ENCODE assay signal across 11 cellular contexts in the genomic region with DNA sequence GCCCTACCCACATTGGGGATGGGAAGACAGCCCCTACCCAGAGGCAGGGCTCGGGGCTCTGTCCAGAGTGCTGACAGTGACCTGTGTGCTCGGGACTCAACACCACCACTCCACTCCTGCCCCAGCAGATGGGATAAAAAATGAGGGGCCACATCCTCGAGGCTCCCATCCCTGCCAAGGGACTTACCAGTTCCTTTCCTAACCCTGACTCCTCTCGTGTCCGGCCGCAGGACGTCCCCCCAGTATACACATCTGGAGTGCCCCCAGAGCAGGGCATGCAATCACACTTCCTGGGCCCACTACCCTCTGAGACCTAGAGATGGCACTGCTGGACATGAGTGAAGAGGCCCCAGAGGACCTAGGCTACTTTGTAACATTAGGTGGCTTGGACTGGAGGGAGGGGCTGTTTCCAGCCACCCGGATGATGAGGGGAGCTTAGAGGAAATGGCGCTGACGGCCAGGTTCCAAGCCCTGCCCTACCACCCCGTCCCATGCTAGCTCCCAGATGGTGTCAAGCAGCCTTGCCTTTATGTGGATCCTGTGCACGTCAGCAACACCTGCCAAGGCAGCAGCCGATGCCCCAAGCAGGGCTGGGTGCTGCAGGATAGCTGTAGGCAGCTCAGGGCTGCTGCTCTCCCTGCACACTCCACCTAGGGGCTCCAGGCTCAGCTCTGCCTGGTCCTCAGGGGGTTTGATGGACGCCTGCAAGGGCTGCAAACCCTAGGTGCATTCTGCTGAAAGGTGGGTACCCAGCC.
DNase-seq lines count a peak whose midpoint lies in the region; ATAC-seq and TF ChIP-seq lines count a peak whose summit lies in the region.
"Had no signal": no experiment of that assay in that cellular context is flagged by ENCODE, and none has a peak within 500 bp of the region (broad histone marks: within the 10 kb centered on the region; RNA-seq: fewer than 3 reads in every experiment).

No MANE protein-coding gene starts in this region.

- ATAC-seq in activated CD4-positive, alpha-beta T cell treated with anti-CD3 and anti-CD28 coated beads for 36 hours: peak; percentile 18
- ATAC-seq in gastroesophageal sphincter (peak; percentile 26), HG02938 (IDR thresholded peaks at IDR 0.05; ENCODE audit: unreplicated experiment) (no peak), GM19023 (IDR thresholded peaks at IDR 0.05; ENCODE audit: unreplicated experiment) (no peak)
- ATAC-seq in stimulated activated naive B cell treated with anti-CD40 and anti-IgM and Interleukin-4, amounts not matched to agents 10 μg/mL and 1 μg/mL and 100 μg/mL, for 72 hours (replicated peaks): peak; percentile 31 to 34

- H3K9me3 ChIP-seq in OCI-LY7 (ENCODE audit: low read length) (no peaks in the 10 kb centered on the region), gastroesophageal sphincter (no peaks in the 10 kb centered on the region)

- DNase-seq in activated CD4-positive, alpha-beta T cell treated with anti-CD3 and anti-CD28 coated beads for 36 hours: no peak
- no peak for DNase-seq in activated CD4-positive, alpha-beta T cell treated with anti-CD3 and anti-CD28 coated beads, Interleukin-2, amount 50 U/mL, for 4 hours
- peak; percentile 18 for DNase-seq in OCI-LY7 (ENCODE audit: low spot score)
- no peak for DNase-seq in stimulated activated naive B cell treated with anti-CD40 and anti-IgM and Interleukin-4, amounts not matched to agents 10 μg/mL and 1 μg/mL and 100 μg/mL, for 72 hours
- no peak for DNase-seq in C1 segment of cervical spinal cord (lab: John Stamatoyannopoulos, UW)
- DNase-seq: activated T-cell treated with anti-CD3 and anti-CD28 coated beads, Interleukin-2, amount 50 U/mL, for 24 hours; CD4-positive, CD25-positive, alpha-beta regulatory T cell; PC-9 had no signal

- H3K4me3 Mint-ChIP-seq in activated CD4-positive, alpha-beta T cell treated with anti-CD3 and anti-CD28 coated beads for 36 hours: no peak overlapping the region
- H3K4me3 Mint-ChIP-seq in stimulated activated naive B cell treated with anti-CD40 and anti-IgM and Interleukin-4, amounts not matched to agents 10 μg/mL and 1 μg/mL and 100 μg/mL, for 72 hours: no peak overlapping the region
- H3K4me3 Mint-ChIP-seq: activated T-cell treated with anti-CD3 and anti-CD28 coated beads, Interleukin-2, amount 50 U/mL, for 24 hours; CD4-positive, CD25-positive, alpha-beta regulatory T cell had no signal

- intact Hi-C loops in activated CD4-positive, alpha-beta T cell treated with anti-CD3 and anti-CD28 coated beads for 36 hours (cut with DNase I, micrococcal nuclease): no loop called here
- intact Hi-C loops in OCI-LY7 (cut with micrococcal nuclease; ENCODE audit: unreplicated experiment): loop anchor here (2.0 kb wide), 1 partner anchor 49 kb away; no protein-coding TSS in a partner anchor

- H3K36me3 ChIP-seq in OCI-LY7 (ENCODE audit: insufficient read depth, low read length): peaks cover 3% of the 10 kb centered on the region; the same call in 1 of the 2 replicates
- H3K36me3 ChIP-seq in gastroesophageal sphincter: peaks cover 0 to 43% of the 10 kb centered on the region in 2 donors

- H3K27me3 Mint-ChIP-seq in activated CD4-positive, alpha-beta T cell treated with anti-CD3 and anti-CD28 coated beads for 36 hours: peaks cover 2% of the 10 kb centered on the region
- peaks cover 3 to 10% of the 10 kb centered on the region in 2 donors for H3K27me3 Mint-ChIP-seq in stimulated activated naive B cell treated with anti-CD40 and anti-IgM and Interleukin-4, amounts not matched to agents 10 μg/mL and 1 μg/mL and 100 μg/mL, for 72 hours

- H3K27me3 ChIP-seq in gastroesophageal sphincter: peaks cover 3% of the 10 kb centered on the region

- WGBS in gastroesophageal sphincter (ENCODE audit: low coverage in 1 of 2), 2 donors: 35% methylated on average over 5 of the region's 14 CpGs; no CpG with 5 or more reads in 1 of the 2 donors

- H3K4me3 ChIP-seq in OCI-LY7 (ENCODE audit: low read depth, low read length, poor library complexity, severe bottlenecking) (no peak overlapping the region), gastroesophageal sphincter (no peak overlapping the region)
- H3K4me3 ChIP-seq: PC-9 had no signal

- CTCF ChIA-PET in activated CD4-positive, alpha-beta T cell treated with anti-CD3 and anti-CD28 coated beads for 36 hours (lab: Charles Lee): interaction anchor here (0.7 kb wide), 1 partner anchor 360 kb away, joined by 3 read pairs; no protein-coding TSS in a partner anchor
- CTCF ChIA-PET in OCI-LY7 (lab: Charles Lee; ENCODE audit: unreplicated experiment): interaction anchor here (0.8 kb wide), 1 partner anchor 9 kb away, joined by 3 read pairs; no protein-coding TSS in a partner anchor

- H3K27ac ChIP-seq in OCI-LY7 (ENCODE audit: low read depth, low read length, poor library complexity, severe bottlenecking): no peak overlapping the region
- H3K27ac ChIP-seq in gastroesophageal sphincter: no peak overlapping the region
- H3K27ac ChIP-seq: PC-9 had no signal

- TF ChIP-seq CTCF in OCI-LY7 (conservative IDR thresholded peaks at IDR 0.05; ENCODE audit: low read length) (0 out of 2 replicates have a peak, but pooled peaks have one; percentile 33), gastroesophageal sphincter (IDR thresholded peaks at IDR 0.05) (no peak)

- no peaks in the 10 kb centered on the region for H3K9me2 ChIP-seq in OCI-LY7 (ENCODE audit: insufficient read depth, low read length)

- BruUV-seq in OCI-LY7 (replicated peaks; lab: Mats Ljungman, UMichigan): no TSS peak

- no peaks in the 10 kb centered on the region for H3K4me1 Mint-ChIP-seq in activated CD4-positive, alpha-beta T cell treated with anti-CD3 and anti-CD28 coated beads for 36 hours
- H3K4me1 Mint-ChIP-seq in stimulated activated naive B cell treated with anti-CD40 and anti-IgM and Interleukin-4, amounts not matched to agents 10 μg/mL and 1 μg/mL and 100 μg/mL, for 72 hours: no peaks in the 10 kb centered on the region

- no peaks in the 10 kb centered on the region for H3K79me2 ChIP-seq in OCI-LY7 (ENCODE audit: insufficient read depth, low read depth, low read length)

- TF ChIP-seq POLR2A in gastroesophageal sphincter (IDR thresholded peaks at IDR 0.05): no peak

- H3K36me3 Mint-ChIP-seq in activated CD4-positive, alpha-beta T cell treated with anti-CD3 and anti-CD28 coated beads for 36 hours (ENCODE audit: low read depth): no peaks in the 10 kb centered on the region
- peaks cover 15 to 20% of the 10 kb centered on the region in 2 donors for H3K36me3 Mint-ChIP-seq in stimulated activated naive B cell treated with anti-CD40 and anti-IgM and Interleukin-4, amounts not matched to agents 10 μg/mL and 1 μg/mL and 100 μg/mL, for 72 hours

- H3K4me1 ChIP-seq in OCI-LY7 (ENCODE audit: insufficient read depth, low read length, poor library complexity, severe bottlenecking) (no peaks in the 10 kb centered on the region), gastroesophageal sphincter (no peaks in the 10 kb centered on the region)

- H2AFZ ChIP-seq in OCI-LY7 (ENCODE audit: low read length): no peak overlapping the region
- H2AFZ ChIP-seq: PC-9 had no signal

- H3K9me3 Mint-ChIP-seq in activated CD4-positive, alpha-beta T cell treated with anti-CD3 and anti-CD28 coated beads for 36 hours (ENCODE audit: low read depth): no peaks in the 10 kb centered on the region
- H3K9me3 Mint-ChIP-seq in stimulated activated naive B cell treated with anti-CD40 and anti-IgM and Interleukin-4, amounts not matched to agents 10 μg/mL and 1 μg/mL and 100 μg/mL, for 72 hours: no peaks in the 10 kb centered on the region
- H3K9me3 Mint-ChIP-seq: activated T-cell treated with anti-CD3 and anti-CD28 coated beads, Interleukin-2, amount 50 U/mL, for 24 hours; CD4-positive, CD25-positive, alpha-beta regulatory T cell had no signal

- H3K4me2 ChIP-seq in OCI-LY7 (ENCODE audit: low read length): no peak overlapping the region
- H3K4me2 ChIP-seq: PC-9 had no signal

- no peaks in the 10 kb centered on the region for H4K20me1 ChIP-seq in OCI-LY7 (ENCODE audit: insufficient read depth, low read length)

- POLR2A ChIA-PET in activated CD4-positive, alpha-beta T cell treated with anti-CD3 and anti-CD28 coated beads for 36 hours (lab: Charles Lee): no interaction called here
- POLR2A ChIA-PET in OCI-LY7 (lab: Charles Lee): no interaction called here

- no peak overlapping the region for H3K27ac Mint-ChIP-seq in activated CD4-positive, alpha-beta T cell treated with anti-CD3 and anti-CD28 coated beads for 36 hours
- H3K27ac Mint-ChIP-seq in stimulated activated naive B cell treated with anti-CD40 and anti-IgM and Interleukin-4, amounts not matched to agents 10 μg/mL and 1 μg/mL and 100 μg/mL, for 72 hours: no peak overlapping the region

- no peak for TF ChIP-seq EP300 in gastroesophageal sphincter (IDR thresholded peaks at IDR 0.05)

Comparison
In these comparisons a context has a peak if more than half of its experiments do, and no peak if none do; other contexts are left out.
1. ATAC-seq: peak in activated CD4-positive, alpha-beta T cell treated with anti-CD3 and anti-CD28 coated beads for 36 hours (single experiment), gastroesophageal sphincter (single experiment) and stimulated activated naive B cell treated with anti-CD40 and anti-IgM and Interleukin-4, amounts not matched to agents 10 μg/mL and 1 μg/mL and 100 μg/mL, for 72 hours (2 of 2); none in HG02938 (single experiment) and GM19023 (single experiment).